8 cellular contexts compared by ENCODE assay signal in the genomic region with DNA sequence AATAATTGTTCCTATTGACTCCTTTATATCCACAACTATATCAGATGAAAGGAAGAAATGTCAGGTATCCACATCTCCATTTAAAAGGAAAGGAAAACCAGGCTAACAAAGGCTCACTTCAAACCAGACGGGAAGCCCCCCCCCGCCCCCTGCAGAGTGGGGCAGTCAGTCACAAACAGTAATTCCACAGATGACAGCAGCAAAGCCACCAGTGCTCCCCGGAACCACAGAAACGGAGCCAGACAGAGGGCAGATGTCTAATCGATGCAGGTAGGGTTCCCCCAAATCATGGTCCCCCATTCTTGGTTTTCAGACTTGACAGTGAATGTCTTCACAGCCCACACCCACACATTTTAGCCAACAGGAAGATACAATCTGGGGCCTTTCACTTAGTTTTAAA.
A peak's percentile ranks its signal among the peaks of the same experiment; 100 is the strongest.
DNase-seq lines count a peak whose midpoint lies in the region; ATAC-seq and TF ChIP-seq lines count a peak whose summit lies in the region.

No MANE protein-coding gene starts in this region.

- H3K36me3 Mint-ChIP-seq in activated naive CD4-positive, alpha-beta T cell treated with anti-CD3 and anti-CD28 coated beads, Interleukin-2, amount 50 U/mL, for 72 hours, result peaks cover 29 to 44% of the 10 kb centered on the region in 2 donors

- H3K27ac Mint-ChIP-seq in activated naive CD4-positive, alpha-beta T cell treated with anti-CD3 and anti-CD28 coated beads, Interleukin-2, amount 50 U/mL, for 72 hours, result peak overlapping the region; percentile 85 to 96

- H2BK12ac ChIP-seq in neuronal stem cell (ENCODE audit: low read length), result no peak overlapping the region

- H2BK120ac ChIP-seq in neuronal stem cell (ENCODE audit: low read depth, low read length), result no peak overlapping the region

- peak; percentile 28 for ATAC-seq in GM21619 (IDR thresholded peaks at IDR 0.05; ENCODE audit: unreplicated experiment)
- ATAC-seq in activated naive CD4-positive, alpha-beta T cell treated with anti-CD3 and anti-CD28 coated beads, Interleukin-2, amount 50 U/mL, for 72 hours, result peak; percentile 52 to 56

- no peak overlapping the region for H4K91ac ChIP-seq in neuronal stem cell (ENCODE audit: low read depth, low read length, poor library complexity)

- no peak overlapping the region for H3K4me2 ChIP-seq in neuronal stem cell (ENCODE audit: insufficient read depth, low read length, poor library complexity, severe bottlenecking)

- H3K36me3 ChIP-seq in GM06990 (ENCODE audit: control insufficient read depth, insufficient read depth, low read length) (peaks cover 25% of the 10 kb centered on the region), KOPT-K1 (ENCODE audit: insufficient read depth, low read length) (peaks cover 43% of the 10 kb centered on the region), neuronal stem cell (replicated peaks in 1 of 2; ENCODE audit: control insufficient read depth in 2 of 2, insufficient read depth in 2 of 2, low read length in 2 of 2) (peaks cover 26 to 50% of the 10 kb centered on the region in 2 donors)

- no peak overlapping the region for H2AFZ ChIP-seq in neuronal stem cell (ENCODE audit: low read length)

- no peak overlapping the region for H4K8ac ChIP-seq in neuronal stem cell (ENCODE audit: low read depth, low read length)

- H3K27ac ChIP-seq in KOPT-K1 (ENCODE audit: low read depth, low read length, poor library complexity, severe bottlenecking) (peak overlapping the region; percentile 74), neuronal stem cell (replicated peaks; ENCODE audit: low read length) (peak overlapping the region; percentile 13)

- H3K79me1 ChIP-seq in neuronal stem cell (ENCODE audit: low read depth, low read length), result peaks cover 7% of the 10 kb centered on the region

- no peak overlapping the region for H3K23ac ChIP-seq in neuronal stem cell (ENCODE audit: low read depth, low read length, poor library complexity)

- DNase-seq in GM06990 (ENCODE audit: extremely low read depth, insufficient read length), result no peak
- DNase-seq in activated naive CD4-positive, alpha-beta T cell treated with anti-CD3 and anti-CD28 coated beads, Interleukin-2, amount 50 U/mL, for 72 hours (ENCODE audit: low spot score in 2 of 2), result peak; percentile 46 to 80
- no peak for DNase-seq in neuronal stem cell (ENCODE audit: low spot score)
- no peak for DNase-seq in globus pallidus (ENCODE audit: low spot score)
- DNase-seq in SHP77 (lab: John Stamatoyannopoulos, UW), result no peak
- DNase-seq in amniotic stem cell (lab: John Stamatoyannopoulos, UW), result no peak

- H3K14ac ChIP-seq in neuronal stem cell (ENCODE audit: low read length), result no peak overlapping the region

- TF ChIP-seq CTCF in GM06990 (IDR thresholded peaks at IDR 0.05; ENCODE audit: insufficient read depth, low read length, poor library complexity, severe bottlenecking), result no peak

- H3K4me3 ChIP-seq in GM06990 (replicated peaks; ENCODE audit: low read depth, low read length), result peak overlapping the region; percentile 33
- H3K4me3 ChIP-seq in neuronal stem cell (ENCODE audit: low read length in 2 of 2), result no peak overlapping the region

- H3K4ac ChIP-seq in neuronal stem cell (ENCODE audit: low read length), result no peak overlapping the region

- WGBS in neuronal stem cell (ENCODE audit: extremely low coverage in 2 of 2, insufficient read length in 2 of 2, insufficient replicate concordance in 1 of 2), 2 donors, result no CpG with 5 or more reads among the region's 5 CpGs

- peaks cover 34% of the 10 kb centered on the region in 2 donors for H3K4me1 ChIP-seq in neuronal stem cell (ENCODE audit: control insufficient read depth in 2 of 2, insufficient read depth in 1 of 2, low read depth in 1 of 2, low read length in 2 of 2)

- H3K9ac ChIP-seq in neuronal stem cell (ENCODE audit: low read depth, low read length, poor library complexity), result no peak overlapping the region

- H2BK5ac ChIP-seq in neuronal stem cell (ENCODE audit: low read length), result no peak overlapping the region

- no peaks in the 10 kb centered on the region for H3K9me3 Mint-ChIP-seq in activated naive CD4-positive, alpha-beta T cell treated with anti-CD3 and anti-CD28 coated beads, Interleukin-2, amount 50 U/mL, for 72 hours

- no peak overlapping the region for H2BK15ac ChIP-seq in neuronal stem cell (ENCODE audit: low read length)

- H3K9me3 ChIP-seq in KOPT-K1 (ENCODE audit: insufficient read depth, low read length, poor library complexity, severe bottlenecking), result no peaks in the 10 kb centered on the region
- H3K9me3 ChIP-seq in neuronal stem cell (replicated peaks in 1 of 2; ENCODE audit: control insufficient read depth in 2 of 2, insufficient read depth in 1 of 2, low read depth in 1 of 2, low read length in 2 of 2), result no peaks in the 10 kb centered on the region

- H3K27me3 ChIP-seq in GM06990 (replicated peaks; ENCODE audit: control insufficient read depth, insufficient read depth, low read length) (no peaks in the 10 kb centered on the region), neuronal stem cell (ENCODE audit: control insufficient read depth in 3 of 3, insufficient read depth in 3 of 3, low read depth in 1 of 3, low read length in 3 of 3) (no peaks in the 10 kb centered on the region)

- H3K18ac ChIP-seq in neuronal stem cell (ENCODE audit: low read length), result no peak overlapping the region

- peak overlapping the region; percentile 53 for H2AK5ac ChIP-seq in neuronal stem cell (ENCODE audit: low read depth, low read length)

Comparison
In these comparisons a context has a peak if more than half of its experiments do, and no peak if none do; other contexts are left out.
1. DNase-seq: peak in activated naive CD4-positive, alpha-beta T cell treated with anti-CD3 and anti-CD28 coated beads, Interleukin-2, amount 50 U/mL, for 72 hours (2 of 2); none in GM06990 (single experiment), neuronal stem cell (single experiment), globus pallidus (single experiment), SHP77 (0 of 2) and amniotic stem cell (single experiment).